ENCODE assay signal across 8 cellular contexts in genomic region chr2:196988599-196988998, GRCh38.
DNase-seq lines count a peak whose midpoint lies in the region; ATAC-seq, FAIRE-seq and TF ChIP-seq lines count a peak whose summit lies in the region.
"Had no signal": no experiment of that assay in that cellular context is flagged by ENCODE, and none has a peak within 500 bp of the region (broad histone marks: within the 10 kb centered on the region; RNA-seq: fewer than 3 reads in every experiment).

No MANE protein-coding gene starts in this region.

- peaks cover 21% of the 10 kb centered on the region; the same call in 2 of the 3 replicates for H3K4me1 Mint-ChIP-seq in GM23338
- peaks cover 23% of the 10 kb centered on the region for H3K4me1 Mint-ChIP-seq in chondrocyte (ENCODE audit: low read depth)

- no peak for ATAC-seq in GM23338
- ATAC-seq in GM21447 (IDR thresholded peaks at IDR 0.05; ENCODE audit: unreplicated experiment): no peak
- no peak for ATAC-seq in left colon

- no peaks in the 10 kb centered on the region for H3K9me2 ChIP-seq in GM23338 (ENCODE audit: insufficient read depth)

- H3K9me3 ChIP-seq in neutrophil: no peaks in the 10 kb centered on the region
- H3K9me3 ChIP-seq: gastrocnemius medialis had no signal

- no peak overlapping the region for H3K27ac ChIP-seq in GM23338 (ENCODE audit: low read depth)
- H3K27ac ChIP-seq in neutrophil: peak overlapping the region; percentile 42

- no peaks in the 10 kb centered on the region for H3F3A ChIP-seq in GM23338 (replicated peaks; ENCODE audit: low read depth)

- no peaks in the 10 kb centered on the region for H3K9me3 Mint-ChIP-seq in GM23338
- no peaks in the 10 kb centered on the region for H3K9me3 Mint-ChIP-seq in chondrocyte (ENCODE audit: low read depth)

- intact Hi-C loops in left colon (cut with DNase I, micrococcal nuclease): no loop called here

- H3K4me1 ChIP-seq in GM23338 (ENCODE audit: insufficient read depth): peaks cover 11% of the 10 kb centered on the region; the same call in 1 of the 2 replicates
- H3K4me1 ChIP-seq in neutrophil (ENCODE audit: control insufficient read depth in 1 of 2, insufficient read depth in 1 of 2, low read depth in 1 of 2, low read length in 1 of 2): peaks cover 72 to 75% of the 10 kb centered on the region in 2 experiments

- no peak overlapping the region for H2AFZ ChIP-seq in GM23338

- H3K27ac Mint-ChIP-seq in GM23338: peak overlapping the region; percentile 66; the same call in 1 of the 2 replicates
- peak overlapping the region; percentile 96 for H3K27ac Mint-ChIP-seq in chondrocyte (ENCODE audit: unreplicated experiment)

- H3K36me3 ChIP-seq in GM23338 (ENCODE audit: insufficient read depth) (no peaks in the 10 kb centered on the region), neutrophil (peaks cover 37% of the 10 kb centered on the region)
- H3K36me3 ChIP-seq: gastrocnemius medialis had no signal

- H3K36me3 Mint-ChIP-seq in GM23338 (ENCODE audit: low read depth) (no peaks in the 10 kb centered on the region), chondrocyte (ENCODE audit: low read depth) (peaks cover 5% of the 10 kb centered on the region)

- H3K4me3 Mint-ChIP-seq in GM23338 (no peak overlapping the region), chondrocyte (ENCODE audit: unreplicated experiment) (peak overlapping the region; percentile 56)

- no peak for FAIRE-seq in frontal cortex (lab: Jason Lieb, UNC)

- H4K20me1 ChIP-seq in GM23338 (replicated peaks; ENCODE audit: insufficient read depth): no peaks in the 10 kb centered on the region

- TF ChIP-seq CTCF in GM23338 (conservative IDR thresholded peaks at IDR 0.05; ENCODE audit: low read depth in 2 of 2) (no peak), chondrocyte (IDR thresholded peaks at IDR 0.05) (no peak), neutrophil (IDR thresholded peaks at IDR 0.05) (no peak)

- H3K4me2 ChIP-seq in GM23338: peak overlapping the region; percentile 16

- DNase-seq in GM23338 (ENCODE audit: low spot score): no peak
- DNase-seq in NCI-H69 (lab: John Stamatoyannopoulos, UW): peak; percentile 49
- no peak for DNase-seq in chondrocyte (ENCODE audit: low spot score)
- no peak for DNase-seq in left colon
- DNase-seq in frontal cortex (ENCODE audit: low spot score in 2 of 2): no peak
- DNase-seq: gastrocnemius medialis had no signal

- H3K27me3 ChIP-seq in GM23338 (ENCODE audit: insufficient read depth) (no peaks in the 10 kb centered on the region), neutrophil (no peaks in the 10 kb centered on the region)
- H3K27me3 ChIP-seq: gastrocnemius medialis had no signal

- H3K27me3 Mint-ChIP-seq in GM23338 (ENCODE audit: insufficient read depth, low read depth, poor library complexity): peaks cover 2% of the 10 kb centered on the region
- H3K27me3 Mint-ChIP-seq in chondrocyte (ENCODE audit: low read depth): no peaks in the 10 kb centered on the region

- H3K79me2 ChIP-seq in GM23338 (replicated peaks; ENCODE audit: insufficient read depth): no peaks in the 10 kb centered on the region

- H3K4me3 ChIP-seq in GM23338: no peak overlapping the region
- no peak overlapping the region for H3K4me3 ChIP-seq in neutrophil (ENCODE audit: low read depth in 1 of 2, low read length in 1 of 2)

TF ChIP-seq in GM23338, 12 proteins besides CTCF, POLR2A, EP300 and RAD21:
- TF ChIP-seq CREB1 (CRISPR knock-in tag; IDR thresholded peaks at IDR 0.05; ENCODE audit: low read depth): no peak
